In the genomic region with DNA sequence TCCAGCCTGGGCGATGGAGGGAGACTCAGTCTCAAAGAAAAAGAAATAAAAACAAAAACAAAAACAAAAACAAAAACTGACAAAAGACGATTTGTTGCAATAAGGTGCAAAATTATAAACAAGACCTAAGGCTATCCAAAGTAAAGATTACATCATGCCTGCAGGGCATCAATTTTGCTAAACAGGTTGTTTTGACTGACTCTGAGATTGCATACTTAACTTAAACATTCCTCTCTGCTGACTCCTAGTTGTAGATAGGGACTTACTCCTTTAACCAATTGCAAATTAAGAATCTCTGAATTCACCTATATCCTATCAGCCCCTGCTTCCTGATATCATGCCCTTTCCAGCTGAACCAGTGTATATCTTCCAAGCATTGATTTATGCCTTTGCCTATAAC, we compare ENCODE assay signal across 16 cellular contexts.
DNase-seq lines count a peak whose midpoint lies in the region; ATAC-seq and TF ChIP-seq lines count a peak whose summit lies in the region.
"Had no signal": no experiment of that assay in that cellular context is flagged by ENCODE, and none has a peak within 500 bp of the region (broad histone marks: within the 10 kb centered on the region; RNA-seq: fewer than 3 reads in every experiment).

No MANE protein-coding gene starts in this region.

- no peaks in the 10 kb centered on the region for H3K9me2 ChIP-seq in GM23338 (ENCODE audit: insufficient read depth)
- H3K9me2 ChIP-seq in PC-9 (ENCODE audit: insufficient read depth) = no peaks in the 10 kb centered on the region

- H3K4me3 ChIP-seq in GM23338 (no peak overlapping the region), PC-9 (no peak overlapping the region), epithelial cell of esophagus (ENCODE audit: low read length) (no peak overlapping the region), aorta (ENCODE audit: low read length in 2 of 2) (no peak overlapping the region)
- H3K4me3 ChIP-seq: A549 had no signal

- no peaks in the 10 kb centered on the region for H3K4me1 ChIP-seq in GM23338 (ENCODE audit: insufficient read depth)
- no peaks in the 10 kb centered on the region for H3K4me1 ChIP-seq in PC-9 (replicated peaks; ENCODE audit: insufficient read depth)
- no peaks in the 10 kb centered on the region for H3K4me1 ChIP-seq in aorta (ENCODE audit: control insufficient read depth in 1 of 2, insufficient read depth in 2 of 2, low read length in 2 of 2)
- H3K4me1 ChIP-seq: A549, BE2C had no signal

- H3K36me3 Mint-ChIP-seq in GM23338 (ENCODE audit: low read depth) = no peaks in the 10 kb centered on the region
- H3K36me3 Mint-ChIP-seq: CD4-positive, alpha-beta memory T cell had no signal

- no peak overlapping the region for H3K27ac Mint-ChIP-seq in GM23338
- H3K27ac Mint-ChIP-seq: CD4-positive, alpha-beta memory T cell had no signal

- H4K20me1 ChIP-seq in GM23338 (replicated peaks; ENCODE audit: insufficient read depth) = no peaks in the 10 kb centered on the region
- no peaks in the 10 kb centered on the region for H4K20me1 ChIP-seq in PC-9 (ENCODE audit: insufficient read depth)

- no peak overlapping the region for H2AFZ ChIP-seq in GM23338
- H2AFZ ChIP-seq in PC-9 = no peak overlapping the region

- no peak overlapping the region for H3K4me3 Mint-ChIP-seq in GM23338
- H3K4me3 Mint-ChIP-seq: CD4-positive, alpha-beta memory T cell had no signal

- H3F3A ChIP-seq in GM23338 (replicated peaks; ENCODE audit: low read depth) = no peaks in the 10 kb centered on the region
- H3F3A ChIP-seq in PC-9 (ENCODE audit: insufficient read depth, low read depth) = no peaks in the 10 kb centered on the region

- H3K27me3 ChIP-seq in GM23338 (ENCODE audit: insufficient read depth) = no peaks in the 10 kb centered on the region
- H3K27me3 ChIP-seq in PC-9 (ENCODE audit: insufficient read depth, low read depth) = no peaks in the 10 kb centered on the region
- no peaks in the 10 kb centered on the region for H3K27me3 ChIP-seq in aorta (ENCODE audit: control insufficient read depth in 1 of 2, insufficient read depth in 2 of 2, low read length in 1 of 2)
- H3K27me3 ChIP-seq: BE2C had no signal

- H3K79me2 ChIP-seq in GM23338 (replicated peaks; ENCODE audit: insufficient read depth) (no peaks in the 10 kb centered on the region), PC-9 (ENCODE audit: low read depth) (no peaks in the 10 kb centered on the region)

- DNase-seq in GM23338 (ENCODE audit: low spot score) = peak; percentile 14
- DNase-seq in PC-9 = peak; percentile 1 to 36
- DNase-seq in epithelial cell of esophagus (ENCODE audit: low read depth) = peak; percentile 45
- DNase-seq in mucosa of gallbladder (ENCODE audit: low spot score) = no peak
- DNase-seq in aorta = no peak
- DNase-seq in NCI-H2171 (lab: John Stamatoyannopoulos, UW) = no peak
- DNase-seq: BE2C; CD4-positive, alpha-beta memory T cell; COR-L47; DMS153; DMS79 treated with DMSO at 0.1 percent for 48 hours; GF-D8; IMR-90 had no signal

- ATAC-seq in GM23338 (no peak), aorta (ENCODE audit: low FRiP score) (no peak)
- ATAC-seq: A549, HCT116 had no signal

- no peaks in the 10 kb centered on the region for H3K36me3 ChIP-seq in GM23338 (ENCODE audit: insufficient read depth)
- H3K36me3 ChIP-seq in PC-9 (ENCODE audit: low read depth) = no peaks in the 10 kb centered on the region
- H3K36me3 ChIP-seq in aorta (ENCODE audit: control insufficient read depth in 1 of 2, insufficient read depth in 2 of 2, low read length in 1 of 2) = no peaks in the 10 kb centered on the region
- H3K36me3 ChIP-seq: BE2C had no signal

- no peaks in the 10 kb centered on the region for H3K4me1 Mint-ChIP-seq in GM23338
- H3K4me1 Mint-ChIP-seq: CD4-positive, alpha-beta memory T cell had no signal

- H3K27ac ChIP-seq in GM23338 (ENCODE audit: low read depth) = no peak overlapping the region
- no peak overlapping the region for H3K27ac ChIP-seq in PC-9
- no peak overlapping the region for H3K27ac ChIP-seq in aorta (ENCODE audit: low read depth in 1 of 2, low read length in 2 of 2)
- H3K27ac ChIP-seq: A549, C4-2B had no signal

- H3K9me3 Mint-ChIP-seq in GM23338 = no peaks in the 10 kb centered on the region; the same call in 2 of the 3 replicates

- BruUV-seq in PC-9 (replicated peaks; lab: Mats Ljungman, UMichigan) = no TSS peak

- no peaks in the 10 kb centered on the region for H3K27me3 Mint-ChIP-seq in GM23338 (ENCODE audit: insufficient read depth, low read depth, poor library complexity)
- H3K27me3 Mint-ChIP-seq: CD4-positive, alpha-beta memory T cell had no signal

- TF ChIP-seq CTCF in GM23338 (conservative IDR thresholded peaks at IDR 0.05; ENCODE audit: low read depth in 2 of 2) (no peak), PC-9 (conservative IDR thresholded peaks at IDR 0.05) (no peak), epithelial cell of esophagus (IDR thresholded peaks at IDR 0.05; ENCODE audit: insufficient read depth, low read depth, low read length, missing control alignments) (no peak)

- intact Hi-C loops in PC-9 (cut with micrococcal nuclease; ENCODE audit: unreplicated experiment) = no loop called here
- intact Hi-C loops in aorta (cut with DNase I) = no loop called here

- H3K4me2 ChIP-seq in GM23338 = no peak overlapping the region
- no peak overlapping the region for H3K4me2 ChIP-seq in PC-9
- H3K4me2 ChIP-seq: A549 had no signal

- CTCF ChIA-PET in PC-9 (lab: Charles Lee) = no interaction called here

- 71 to 73% methylated on average over 2 of the region's 2 CpGs for WGBS in aorta, 2 donors

- no peaks in the 10 kb centered on the region for H3K9me3 ChIP-seq in PC-9 (ENCODE audit: insufficient read depth, low read depth)
- H3K9me3 ChIP-seq in aorta (ENCODE audit: control insufficient read depth, low read length) = no peaks in the 10 kb centered on the region
- H3K9me3 ChIP-seq: A549, BE2C had no signal

- POLR2A ChIA-PET in PC-9 (lab: Charles Lee; ENCODE audit: unreplicated experiment) = no interaction called here

TF ChIP-seq in GM23338, 12 proteins besides CTCF, POLR2A, EP300 and RAD21 (continues in another document):
- TF ChIP-seq NANOG (IDR thresholded peaks at IDR 0.05; ENCODE audit: borderline replicate concordance) (no peak), EZH2 (IDR thresholded peaks at IDR 0.05; ENCODE audit: low read depth, unreplicated experiment) (no peak), EZH2phosphoT487 (IDR thresholded peaks at IDR 0.05; ENCODE audit: unreplicated experiment) (no peak), CREB1 (CRISPR knock-in tag; IDR thresholded peaks at IDR 0.05; ENCODE audit: low read depth) (no peak), STAT1 (IDR thresholded peaks at IDR 0.05; ENCODE audit: unreplicated experiment) (no peak), ZNF331 (CRISPR knock-in tag; IDR thresholded peaks at IDR 0.05; ENCODE audit: low read depth) (no peak)
- TF ChIP-seq, protein P1, sequence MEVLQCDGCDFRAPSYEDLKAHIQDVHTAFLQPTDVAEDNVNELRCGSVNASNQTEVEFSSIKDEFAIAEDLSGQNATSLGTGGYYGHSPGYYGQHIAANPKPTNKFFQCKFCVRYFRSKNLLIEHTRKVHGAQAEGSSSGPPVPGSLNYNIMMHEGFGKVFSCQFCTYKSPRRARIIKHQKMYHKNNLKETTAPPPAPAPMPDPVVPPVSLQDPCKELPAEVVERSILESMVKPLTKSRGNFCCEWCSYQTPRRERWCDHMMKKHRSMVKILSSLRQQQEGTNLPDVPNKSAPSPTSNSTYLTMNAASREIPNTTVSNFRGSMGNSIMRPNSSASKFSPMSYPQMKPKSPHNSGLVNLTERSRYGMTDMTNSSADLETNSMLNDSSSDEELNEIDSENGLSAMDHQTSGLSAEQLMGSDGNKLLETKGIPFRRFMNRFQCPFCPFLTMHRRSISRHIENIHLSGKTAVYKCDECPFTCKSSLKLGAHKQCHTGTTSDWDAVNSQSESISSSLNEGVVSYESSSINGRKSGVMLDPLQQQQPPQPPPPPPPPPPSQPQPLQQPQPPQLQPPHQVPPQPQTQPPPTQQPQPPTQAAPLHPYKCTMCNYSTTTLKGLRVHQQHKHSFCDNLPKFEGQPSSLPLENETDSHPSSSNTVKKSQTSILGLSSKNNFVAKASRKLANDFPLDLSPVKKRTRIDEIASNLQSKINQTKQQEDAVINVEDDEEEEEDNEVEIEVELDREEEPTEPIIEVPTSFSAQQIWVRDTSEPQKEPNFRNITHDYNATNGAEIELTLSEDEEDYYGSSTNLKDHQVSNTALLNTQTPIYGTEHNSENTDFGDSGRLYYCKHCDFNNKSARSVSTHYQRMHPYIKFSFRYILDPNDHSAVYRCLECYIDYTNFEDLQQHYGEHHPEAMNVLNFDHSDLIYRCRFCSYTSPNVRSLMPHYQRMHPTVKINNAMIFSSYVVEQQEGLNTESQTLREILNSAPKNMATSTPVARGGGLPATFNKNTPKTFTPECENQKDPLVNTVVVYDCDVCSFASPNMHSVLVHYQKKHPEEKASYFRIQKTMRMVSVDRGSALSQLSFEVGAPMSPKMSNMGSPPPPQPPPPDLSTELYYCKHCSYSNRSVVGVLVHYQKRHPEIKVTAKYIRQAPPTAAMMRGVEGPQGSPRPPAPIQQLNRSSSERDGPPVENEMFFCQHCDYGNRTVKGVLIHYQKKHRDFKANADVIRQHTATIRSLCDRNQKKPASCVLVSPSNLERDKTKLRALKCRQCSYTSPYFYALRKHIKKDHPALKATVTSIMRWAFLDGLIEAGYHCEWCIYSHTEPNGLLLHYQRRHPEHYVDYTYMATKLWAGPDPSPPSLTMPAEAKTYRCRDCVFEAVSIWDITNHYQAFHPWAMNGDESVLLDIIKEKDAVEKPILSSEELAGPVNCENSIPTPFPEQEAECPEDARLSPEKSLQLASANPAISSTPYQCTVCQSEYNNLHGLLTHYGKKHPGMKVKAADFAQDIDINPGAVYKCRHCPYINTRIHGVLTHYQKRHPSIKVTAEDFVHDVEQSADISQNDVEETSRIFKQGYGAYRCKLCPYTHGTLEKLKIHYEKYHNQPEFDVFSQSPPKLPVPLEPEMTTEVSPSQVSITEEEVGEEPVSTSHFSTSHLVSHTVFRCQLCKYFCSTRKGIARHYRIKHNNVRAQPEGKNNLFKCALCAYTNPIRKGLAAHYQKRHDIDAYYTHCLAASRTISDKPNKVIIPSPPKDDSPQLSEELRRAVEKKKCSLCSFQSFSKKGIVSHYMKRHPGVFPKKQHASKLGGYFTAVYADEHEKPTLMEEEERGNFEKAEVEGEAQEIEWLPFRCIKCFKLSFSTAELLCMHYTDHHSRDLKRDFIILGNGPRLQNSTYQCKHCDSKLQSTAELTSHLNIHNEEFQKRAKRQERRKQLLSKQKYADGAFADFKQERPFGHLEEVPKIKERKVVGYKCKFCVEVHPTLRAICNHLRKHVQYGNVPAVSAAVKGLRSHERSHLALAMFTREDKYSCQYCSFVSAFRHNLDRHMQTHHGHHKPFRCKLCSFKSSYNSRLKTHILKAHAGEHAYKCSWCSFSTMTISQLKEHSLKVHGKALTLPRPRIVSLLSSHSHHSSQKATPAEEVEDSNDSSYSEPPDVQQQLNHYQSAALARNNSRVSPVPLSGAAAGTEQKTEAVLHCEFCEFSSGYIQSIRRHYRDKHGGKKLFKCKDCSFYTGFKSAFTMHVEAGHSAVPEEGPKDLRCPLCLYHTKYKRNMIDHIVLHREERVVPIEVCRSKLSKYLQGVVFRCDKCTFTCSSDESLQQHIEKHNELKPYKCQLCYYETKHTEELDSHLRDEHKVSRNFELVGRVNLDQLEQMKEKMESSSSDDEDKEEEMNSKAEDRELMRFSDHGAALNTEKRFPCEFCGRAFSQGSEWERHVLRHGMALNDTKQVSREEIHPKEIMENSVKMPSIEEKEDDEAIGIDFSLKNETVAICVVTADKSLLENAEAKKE (CRISPR knock-in tag; IDR thresholded peaks at IDR 0.05) = no peak

Comparison
In these comparisons a context has a peak if more than half of its experiments do, and no peak if none do; other contexts are left out.
1. DNase-seq: peak in GM23338 (single experiment), PC-9 (2 of 2) and epithelial cell of esophagus (single experiment); none in mucosa of gallbladder (single experiment), aorta (0 of 2) and NCI-H2171 (single experiment).